Comparison of ENCODE assay signal across 25 cellular contexts in genomic region chr17:4140125-4140524, GRCh38. TPM values are rescaled to one million over a fixed set of nuclear protein-coding genes. Genes with fewer than 3 reads are reported as not detected.
DNase-seq lines count a peak whose midpoint lies in the region; ATAC-seq and TF ChIP-seq lines count a peak whose summit lies in the region.
"Had no signal": no experiment of that assay in that cellular context is flagged by ENCODE, and none has a peak within 500 bp of the region (broad histone marks: within the 10 kb centered on the region; RNA-seq: fewer than 3 reads in every experiment).

No MANE protein-coding gene starts in this region.

- peaks cover 64 to 73% of the 10 kb centered on the region in 2 donors for H3K4me1 ChIP-seq in mucosa of rectum (ENCODE audit: control insufficient read depth in 2 of 2, insufficient read depth in 2 of 2, low read length in 2 of 2)

- peaks cover 72% of the 10 kb centered on the region for H3K4me1 Mint-ChIP-seq in activated T-cell treated with anti-CD3 and anti-CD28 coated beads, Interleukin-2, amount 50 U/mL, for 24 hours (ENCODE audit: low read depth)
- peaks cover 44% of the 10 kb centered on the region for H3K4me1 Mint-ChIP-seq in activated T-helper 17 cell treated with anti-CD3 and anti-CD28 coated beads, Interleukin-2, amount 50 U/mL, for 72 hours
- H3K4me1 Mint-ChIP-seq in stimulated activated effector memory CD8-positive, alpha-beta T cell treated with anti-CD3 and anti-CD28 coated beads, Interleukin-12 subunit alpha, Interleukin-12 subunit beta, amount 100 ng/mL, for 72 hours = peaks cover 58% of the 10 kb centered on the region

- no peaks in the 10 kb centered on the region for H3K27me3 ChIP-seq in mucosa of rectum (ENCODE audit: control insufficient read depth in 2 of 2, insufficient read depth in 2 of 2, low read length in 2 of 2)
- H3K27me3 ChIP-seq: adrenal gland, BLaER1, cardiac muscle cell, heart right ventricle, pancreas, SJSA1 had no signal

- no peaks in the 10 kb centered on the region for H3K27me3 Mint-ChIP-seq in activated T-cell treated with anti-CD3 and anti-CD28 coated beads, Interleukin-2, amount 50 U/mL, for 24 hours
- H3K27me3 Mint-ChIP-seq in activated T-helper 17 cell treated with anti-CD3 and anti-CD28 coated beads, Interleukin-2, amount 50 U/mL, for 72 hours = no peaks in the 10 kb centered on the region
- H3K27me3 Mint-ChIP-seq: activated CD4-positive, alpha-beta memory T cell treated with anti-CD3 and anti-CD28 coated beads, Interleukin-2, amount 10 ng/mL, durations not matched to agents 7 days and 5 days had no signal

- peaks cover 56% of the 10 kb centered on the region for H3K36me3 Mint-ChIP-seq in activated T-cell treated with anti-CD3 and anti-CD28 coated beads, Interleukin-2, amount 50 U/mL, for 24 hours (ENCODE audit: low read depth)
- H3K36me3 Mint-ChIP-seq in activated T-helper 17 cell treated with anti-CD3 and anti-CD28 coated beads, Interleukin-2, amount 50 U/mL, for 72 hours (ENCODE audit: low read depth) = peaks cover 23% of the 10 kb centered on the region
- H3K36me3 Mint-ChIP-seq in stimulated activated effector memory CD8-positive, alpha-beta T cell treated with anti-CD3 and anti-CD28 coated beads, Interleukin-12 subunit alpha, Interleukin-12 subunit beta, amount 100 ng/mL, for 72 hours = peaks cover 18% of the 10 kb centered on the region
- H3K36me3 Mint-ChIP-seq: WTC11 had no signal

- H3K9ac ChIP-seq in mucosa of rectum (ENCODE audit: low read depth in 1 of 2, low read length in 2 of 2) = peak overlapping the region; percentile 10 to 60
- H3K9ac ChIP-seq: BLaER1 had no signal

- no peak for ATAC-seq in activated T-helper 17 cell treated with anti-CD3 and anti-CD28 coated beads, Interleukin-2, amount 50 U/mL, for 72 hours (replicated peaks)
- ATAC-seq in stimulated activated effector memory CD8-positive, alpha-beta T cell treated with anti-CD3 and anti-CD28 coated beads, Interleukin-12 subunit alpha, Interleukin-12 subunit beta, amount 100 ng/mL, for 72 hours = no peak
- no peak for ATAC-seq in HG03520 (IDR thresholded peaks at IDR 0.05; ENCODE audit: unreplicated experiment)
- ATAC-seq: heart right ventricle, Panc1, pancreas, WTC11 had no signal

- no peak for DNase-seq in activated T-cell treated with anti-CD3 and anti-CD28 coated beads, Interleukin-2, amount 50 U/mL, for 24 hours
- no peak for DNase-seq in activated T-cell treated with anti-CD3 and anti-CD28 coated beads, Interleukin-2, amount 50 U/mL, for 1 hour
- no peak for DNase-seq in stimulated activated effector memory CD8-positive, alpha-beta T cell treated with anti-CD3 and anti-CD28 coated beads, Interleukin-12 subunit alpha, Interleukin-12 subunit beta, amount 100 ng/mL, for 72 hours (ENCODE audit: low spot score in 2 of 2)
- no peak for DNase-seq in foreskin fibroblast
- DNase-seq in NCI-H1930 (lab: John Stamatoyannopoulos, UW) = no peak
- DNase-seq: activated CD4-positive, alpha-beta memory T cell treated with anti-CD3 and anti-CD28 coated beads, Interleukin-2, amount 10 ng/mL, durations not matched to agents 7 days and 5 days; adrenal gland; DMS153; GF-D8; H7; heart right ventricle; NCI-H1436; NCI-H774; pancreas; stimulated activated CD4-positive, alpha-beta T cell treated with anti-CD3 and anti-CD28 coated beads, Interleukin-2, amount 100 ng/mL, for 48 hours; T-helper 2 cell had no signal

- no peaks in the 10 kb centered on the region for H3K9me3 ChIP-seq in mucosa of rectum (ENCODE audit: control insufficient read depth in 2 of 2, low read length in 2 of 2)
- H3K9me3 ChIP-seq: adrenal gland, BLaER1, heart right ventricle, pancreas, SJSA1 had no signal

- H3K27ac Mint-ChIP-seq in activated T-cell treated with anti-CD3 and anti-CD28 coated beads, Interleukin-2, amount 50 U/mL, for 24 hours = peak overlapping the region; percentile 37
- H3K27ac Mint-ChIP-seq in activated T-helper 17 cell treated with anti-CD3 and anti-CD28 coated beads, Interleukin-2, amount 50 U/mL, for 72 hours = no peak overlapping the region
- peak overlapping the region; percentile 43 for H3K27ac Mint-ChIP-seq in stimulated activated effector memory CD8-positive, alpha-beta T cell treated with anti-CD3 and anti-CD28 coated beads, Interleukin-12 subunit alpha, Interleukin-12 subunit beta, amount 100 ng/mL, for 72 hours
- H3K27ac Mint-ChIP-seq: activated CD4-positive, alpha-beta memory T cell treated with anti-CD3 and anti-CD28 coated beads, Interleukin-2, amount 10 ng/mL, durations not matched to agents 7 days and 5 days; activated T-helper 1 cell treated with anti-CD3 and anti-CD28 coated beads, Interleukin-12 subunit alpha, Interleukin-12 subunit beta, Interleukin-2, Interleukin-4 antibody, amounts not matched to agents 30 ng/mL and 10 ng/mL and 1 ng/mL, durations not matched to agents 14 hours and 24 hours and 36 hours; WTC11 had no signal

- H3K9me3 Mint-ChIP-seq in activated T-cell treated with anti-CD3 and anti-CD28 coated beads, Interleukin-2, amount 50 U/mL, for 24 hours = no peaks in the 10 kb centered on the region
- H3K9me3 Mint-ChIP-seq in activated T-helper 17 cell treated with anti-CD3 and anti-CD28 coated beads, Interleukin-2, amount 50 U/mL, for 72 hours = no peaks in the 10 kb centered on the region
- no peaks in the 10 kb centered on the region for H3K9me3 Mint-ChIP-seq in stimulated activated effector memory CD8-positive, alpha-beta T cell treated with anti-CD3 and anti-CD28 coated beads, Interleukin-12 subunit alpha, Interleukin-12 subunit beta, amount 100 ng/mL, for 72 hours
- H3K9me3 Mint-ChIP-seq: activated CD4-positive, alpha-beta memory T cell treated with anti-CD3 and anti-CD28 coated beads, Interleukin-2, amount 10 ng/mL, durations not matched to agents 7 days and 5 days; activated T-helper 1 cell treated with anti-CD3 and anti-CD28 coated beads, Interleukin-12 subunit alpha, Interleukin-12 subunit beta, Interleukin-2, Interleukin-4 antibody, amounts not matched to agents 30 ng/mL and 10 ng/mL and 1 ng/mL, durations not matched to agents 14 hours and 24 hours and 36 hours; WTC11 had no signal

- no peak for TF ChIP-seq CTCF in foreskin fibroblast (IDR thresholded peaks at IDR 0.05; ENCODE audit: low read depth, low read length)

- H3K27ac ChIP-seq in mucosa of rectum (ENCODE audit: low read depth in 2 of 2, low read length in 2 of 2) = peak overlapping the region; percentile 100
- H3K27ac ChIP-seq: adrenal gland, BLaER1, cardiac muscle cell, heart right ventricle, pancreas, SJSA1 had no signal

- no peak overlapping the region for H3K4me3 Mint-ChIP-seq in activated T-cell treated with anti-CD3 and anti-CD28 coated beads, Interleukin-2, amount 50 U/mL, for 24 hours
- H3K4me3 Mint-ChIP-seq in activated T-helper 17 cell treated with anti-CD3 and anti-CD28 coated beads, Interleukin-2, amount 50 U/mL, for 72 hours = peak overlapping the region; percentile 100
- no peak overlapping the region for H3K4me3 Mint-ChIP-seq in stimulated activated effector memory CD8-positive, alpha-beta T cell treated with anti-CD3 and anti-CD28 coated beads, Interleukin-12 subunit alpha, Interleukin-12 subunit beta, amount 100 ng/mL, for 72 hours
- H3K4me3 Mint-ChIP-seq: activated CD4-positive, alpha-beta memory T cell treated with anti-CD3 and anti-CD28 coated beads, Interleukin-2, amount 10 ng/mL, durations not matched to agents 7 days and 5 days; WTC11 had no signal

- H3K4me3 ChIP-seq in mucosa of rectum (ENCODE audit: low read length in 2 of 2) (peak overlapping the region; percentile 65 to 88), foreskin fibroblast (ENCODE audit: low read depth in 1 of 2, low read length in 2 of 2) (no peak overlapping the region)
- H3K4me3 ChIP-seq: adrenal gland, BLaER1, cardiac muscle cell, heart right ventricle, pancreas, SJSA1 had no signal

- peaks cover 5% of the 10 kb centered on the region in 2 donors for H3K36me3 ChIP-seq in mucosa of rectum (ENCODE audit: control insufficient read depth in 2 of 2, insufficient read depth in 2 of 2, low read length in 2 of 2)
- H3K36me3 ChIP-seq: adrenal gland, cardiac muscle cell, pancreas had no signal

RNA-seq across cellular contexts. Expression of gene ZZEF1, which starts 2.7 kb away (rescaled TPM):
- 10 to 100 TPM; 48.1 to 48.2 TPM for total RNA-seq in activated T-helper 17 cell treated with anti-CD3 and anti-CD28 coated beads, Interleukin-2, amount 50 U/mL, for 72 hours

RNA-seq across cellular contexts. Expression of gene CYB5D2, which starts 2.9 kb away (rescaled TPM):
- 1 to 10 TPM; 6.6 to 8.4 TPM for total RNA-seq in activated T-helper 17 cell treated with anti-CD3 and anti-CD28 coated beads, Interleukin-2, amount 50 U/mL, for 72 hours

Comparison
In these comparisons a context has a peak if more than half of its experiments do, and no peak if none do; other contexts are left out.
1. H3K4me3 ChIP-seq: peak in mucosa of rectum (2 of 2); none in foreskin fibroblast (0 of 2).